14 cellular contexts compared by ENCODE assay signal in genomic region chr9:94862242-94862610, GRCh38.
DNase-seq lines count a peak whose midpoint lies in the region; ATAC-seq, FAIRE-seq and TF ChIP-seq lines count a peak whose summit lies in the region.
"Had no signal": no experiment of that assay in that cellular context is flagged by ENCODE, and none has a peak within 500 bp of the region (broad histone marks: within the 10 kb centered on the region; RNA-seq: fewer than 3 reads in every experiment).

No MANE protein-coding gene starts in this region.

- no peaks in the 10 kb centered on the region for H3K36me3 ChIP-seq in KMS-11 (ENCODE audit: insufficient read depth)
- H3K36me3 ChIP-seq in colonic mucosa = no peaks in the 10 kb centered on the region
- H3K36me3 ChIP-seq: pancreas had no signal

- intact Hi-C loops in colonic mucosa (cut with DNase I) = no loop called here

- no peak for TF ChIP-seq EP300 in A549 (IDR thresholded peaks at IDR 0.05)

- TF ChIP-seq RAD21 in A549 (conservative IDR thresholded peaks at IDR 0.05 in 1 of 2, IDR thresholded peaks at IDR 0.05 in 1 of 2) = no peak

- no peaks in the 10 kb centered on the region for H3K27me3 ChIP-seq in KMS-11 (ENCODE audit: insufficient read depth, low read depth)
- H3K27me3 ChIP-seq in colonic mucosa = no peaks in the 10 kb centered on the region
- H3K27me3 ChIP-seq: pancreas had no signal

- 93% methylated on average over 4 of the region's 4 CpGs for WGBS in A549 (ENCODE audit: missing lambda C conversion rate)

- H3K9me3 Mint-ChIP-seq in nephron progenitor cell = peaks cover 12% of the 10 kb centered on the region

- H4K20me1 ChIP-seq in KMS-11 (ENCODE audit: insufficient read depth) = no peaks in the 10 kb centered on the region

- peak overlapping the region; percentile 75 to 84 for H3K27ac ChIP-seq in A549
- peak overlapping the region; percentile 71 for H3K27ac ChIP-seq in KMS-11
- peak overlapping the region; percentile 28 for H3K27ac ChIP-seq in colonic mucosa

- H3K27ac Mint-ChIP-seq in nephron progenitor cell = peak overlapping the region; percentile 89

- 0 out of 3 replicates have a peak, but pooled peaks cover 8% of the 10 kb centered on the region for H3K9me3 ChIP-seq in A549
- no peaks in the 10 kb centered on the region for H3K9me3 ChIP-seq in colonic mucosa
- H3K9me3 ChIP-seq: pancreas had no signal

- H3K9ac ChIP-seq in KMS-11 = no peak overlapping the region
- no peak overlapping the region for H3K9ac ChIP-seq in colonic mucosa (ENCODE audit: low read depth in 2 of 2, low read length in 2 of 2)

- POLR2A ChIA-PET in A549 (lab: Yijun Ruan, JAX) = no interaction called here

- H2AFZ ChIP-seq in KMS-11 (ENCODE audit: low read depth) = no peak overlapping the region

- no peak for FAIRE-seq in A549 (lab: Jason Lieb, UNC)
- FAIRE-seq: bronchial epithelial cell, pancreas had no signal

- H3K27me3 Mint-ChIP-seq in nephron progenitor cell (ENCODE audit: low read depth, poor library complexity) = no peaks in the 10 kb centered on the region
- H3K27me3 Mint-ChIP-seq: T-cell had no signal

- H3K4me1 Mint-ChIP-seq in nephron progenitor cell = peaks cover 73% of the 10 kb centered on the region

- no peaks in the 10 kb centered on the region for H3K79me2 ChIP-seq in KMS-11 (ENCODE audit: insufficient read depth, low read depth)

- CTCF ChIA-PET in A549 (lab: Yijun Ruan, JAX) = no interaction called here

- ATAC-seq in A549 (peak; percentile 29 to 39; a peak in 3 of 6 replicates), HG03280 (IDR thresholded peaks at IDR 0.05; ENCODE audit: unreplicated experiment) (no peak), GM18873 (IDR thresholded peaks at IDR 0.05; ENCODE audit: low FRiP score, unreplicated experiment) (no peak)

- no peak overlapping the region for H3K4me3 Mint-ChIP-seq in nephron progenitor cell

- H3K4me1 ChIP-seq in A549 (peaks cover 56% of the 10 kb centered on the region), KMS-11 (ENCODE audit: low read depth, poor library complexity, severe bottlenecking) (peaks cover 36% of the 10 kb centered on the region), colonic mucosa (no peaks in the 10 kb centered on the region)

- no peak for TF ChIP-seq CTCF in A549 (IDR thresholded peaks at IDR 0.05)
- no peak for TF ChIP-seq CTCF in KMS-11 (conservative IDR thresholded peaks at IDR 0.05; ENCODE audit: low read depth, low read length)
- TF ChIP-seq CTCF in colonic mucosa (IDR thresholded peaks at IDR 0.05) = no peak
- no peak for TF ChIP-seq CTCF in nephron progenitor cell (IDR thresholded peaks at IDR 0.05)

- peak overlapping the region; percentile 8; the same call in 2 of the 3 replicates for H3K4me2 ChIP-seq in A549
- peak overlapping the region; percentile 64; the same call in 1 of the 2 replicates for H3K4me2 ChIP-seq in KMS-11

- peaks cover 14% of the 10 kb centered on the region for H3K36me3 Mint-ChIP-seq in nephron progenitor cell (ENCODE audit: low read depth)

- DNase-seq in A549 (ENCODE audit: low read depth in 1 of 2, low spot score in 1 of 2) (no peak), colonic mucosa (no peak), nephron progenitor cell (no peak), middle frontal gyrus (ENCODE audit: extremely low spot score, low spot score) (no peak), AG08395 (ENCODE audit: low spot score) (no peak)
- DNase-seq: DMS79 treated with DMSO at 0.1 percent for 48 hours; NCI-H1930; pancreas; stimulated activated CD4-positive, alpha-beta T cell treated with anti-CD3 and anti-CD28 coated beads, Interleukin-1b, Interleukin-23, amount 100 ng/mL, for 48 hours had no signal

- TF ChIP-seq POLR2A in A549 (IDR thresholded peaks at IDR 0.05; ENCODE audit: low read length) = no peak

- H3K4me3 ChIP-seq in A549 (no peak overlapping the region), KMS-11 (IDR thresholded peaks at IDR 0.05; ENCODE audit: insufficient read depth, low read depth, low read length) (no peak overlapping the region), colonic mucosa (no peak overlapping the region)
- H3K4me3 ChIP-seq: pancreas had no signal

TF ChIP-seq in A549, 52 proteins besides CTCF, POLR2A, EP300 and RAD21:
- no peak for TF ChIP-seq CHD2 (IDR thresholded peaks at IDR 0.05; ENCODE audit: low read length, partially characterized antibody)
- TF ChIP-seq JUNB (IDR thresholded peaks at IDR 0.05) = no peak
- TF ChIP-seq EHF (CRISPR knock-in tag; IDR thresholded peaks at IDR 0.05) = no peak
- no peak for TF ChIP-seq ELK1 (IDR thresholded peaks at IDR 0.05; ENCODE audit: low read depth, low read length)
- no peak for TF ChIP-seq RARB (CRISPR knock-in tag; IDR thresholded peaks at IDR 0.05)
- TF ChIP-seq CBX8 (IDR thresholded peaks at IDR 0.05) = no peak
TF ChIP-seq in A549: peak in this region for 0.

Comparison
In these comparisons a context has a peak if more than half of its experiments do, and no peak if none do; other contexts are left out.
1. ATAC-seq: peak in A549 (2 of 2); none in HG03280 (single experiment) and GM18873 (single experiment).
2. H3K27ac ChIP-seq: peak in every context shown above with its lines; median percentile 80 in A549; 71 in KMS-11; 28 in colonic mucosa.